ENCODE assay signal across 10 cellular contexts in the genomic region with DNA sequence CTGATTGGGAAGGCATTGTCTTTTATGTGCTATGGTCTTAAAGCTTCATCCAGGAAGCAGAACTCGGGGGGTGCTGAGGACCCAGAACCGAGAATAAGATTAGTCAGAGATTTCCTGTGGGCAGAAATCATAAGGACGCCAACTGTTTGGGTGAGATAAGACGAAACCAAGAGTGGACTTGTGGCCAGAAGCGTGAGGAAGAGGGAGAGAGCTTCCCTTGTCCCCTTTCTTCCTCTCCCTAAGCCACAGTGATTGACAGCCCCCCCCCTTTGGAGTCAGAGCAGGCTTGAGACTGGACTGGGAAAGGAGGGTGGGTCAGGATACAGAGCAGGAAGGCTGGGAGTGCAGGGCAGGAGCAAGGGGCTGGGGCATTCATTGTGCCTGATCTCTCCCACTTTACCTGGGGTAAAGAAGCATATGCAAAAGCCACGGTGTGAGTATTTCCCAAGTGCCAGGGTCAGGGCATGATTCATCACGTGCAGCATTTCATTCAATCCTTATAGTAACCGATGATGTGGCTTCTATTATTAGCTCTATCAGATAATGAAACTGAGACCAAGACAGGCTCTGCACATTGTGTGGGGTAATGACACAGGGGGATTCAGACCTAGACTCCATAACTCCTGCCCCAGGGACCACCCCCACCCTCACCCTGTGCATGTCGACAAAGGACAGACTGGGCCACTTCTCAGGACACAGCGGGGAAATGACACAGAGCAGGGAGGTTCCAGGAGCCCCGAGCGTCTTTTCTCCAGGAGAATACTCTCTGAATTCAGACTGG. TPM values are rescaled to one million over a fixed set of nuclear protein-coding genes. Genes with fewer than 3 reads are reported as not detected.
DNase-seq lines count a peak whose midpoint lies in the region; ATAC-seq and TF ChIP-seq lines count a peak whose summit lies in the region.
"Had no signal": no experiment of that assay in that cellular context is flagged by ENCODE, and none has a peak within 500 bp of the region (broad histone marks: within the 10 kb centered on the region; RNA-seq: fewer than 3 reads in every experiment).

No MANE protein-coding gene starts in this region.

- H3K27ac ChIP-seq in left ventricle myocardium inferior (replicated peaks) = no peak overlapping the region
- H3K27ac ChIP-seq: vagina had no signal

- H3K36me3 ChIP-seq in left ventricle myocardium inferior = no peaks in the 10 kb centered on the region
- H3K36me3 ChIP-seq: vagina had no signal

- peaks cover 53% of the 10 kb centered on the region for H3K4me1 Mint-ChIP-seq in stimulated activated effector memory CD8-positive, alpha-beta T cell treated with anti-CD3 and anti-CD28 coated beads, Interleukin-12 subunit alpha, Interleukin-12 subunit beta, amount 100 ng/mL, for 72 hours

- H3K9me3 ChIP-seq in left ventricle myocardium inferior (replicated peaks) = no peaks in the 10 kb centered on the region
- H3K9me3 ChIP-seq: vagina had no signal

- H3K27ac Mint-ChIP-seq in stimulated activated effector memory CD8-positive, alpha-beta T cell treated with anti-CD3 and anti-CD28 coated beads, Interleukin-12 subunit alpha, Interleukin-12 subunit beta, amount 100 ng/mL, for 72 hours = peak overlapping the region; percentile 84

- no peaks in the 10 kb centered on the region for H3K9me3 Mint-ChIP-seq in stimulated activated effector memory CD8-positive, alpha-beta T cell treated with anti-CD3 and anti-CD28 coated beads, Interleukin-12 subunit alpha, Interleukin-12 subunit beta, amount 100 ng/mL, for 72 hours

- H3K4me3 ChIP-seq in left ventricle myocardium inferior = no peak overlapping the region
- H3K4me3 ChIP-seq: vagina had no signal

- H3K36me3 Mint-ChIP-seq in stimulated activated effector memory CD8-positive, alpha-beta T cell treated with anti-CD3 and anti-CD28 coated beads, Interleukin-12 subunit alpha, Interleukin-12 subunit beta, amount 100 ng/mL, for 72 hours = no peaks in the 10 kb centered on the region

- peak; percentile 41 for ATAC-seq in Right ventricle myocardium superior (ENCODE audit: poor library complexity)
- peak; percentile 70 for ATAC-seq in stimulated activated effector memory CD8-positive, alpha-beta T cell treated with anti-CD3 and anti-CD28 coated beads, Interleukin-12 subunit alpha, Interleukin-12 subunit beta, amount 100 ng/mL, for 72 hours

- DNase-seq in Right ventricle myocardium superior (no peak), left ventricle myocardium inferior (no peak), M059J (ENCODE audit: low read depth) (peak; percentile 78), ecto neural progenitor cell (ENCODE audit: low spot score) (peak; percentile 29), glomerular visceral epithelial cell (ENCODE audit: extremely low spot score) (no peak), T1000 (lab: John Stamatoyannopoulos, UW) (no peak)
- DNase-seq in stimulated activated effector memory CD8-positive, alpha-beta T cell treated with anti-CD3 and anti-CD28 coated beads, Interleukin-12 subunit alpha, Interleukin-12 subunit beta, amount 100 ng/mL, for 72 hours (ENCODE audit: low spot score in 2 of 2) = no peak
- no peak for DNase-seq in activated CD4-positive, alpha-beta T cell treated with anti-CD3 and anti-CD28 coated beads for 4 hours

- H3K4me3 Mint-ChIP-seq in stimulated activated effector memory CD8-positive, alpha-beta T cell treated with anti-CD3 and anti-CD28 coated beads, Interleukin-12 subunit alpha, Interleukin-12 subunit beta, amount 100 ng/mL, for 72 hours = peak overlapping the region; percentile 58

- intact Hi-C loops in Right ventricle myocardium superior (cut with DNase I) (no loop called here), left ventricle myocardium inferior (cut with micrococcal nuclease) (no loop called here)

- no peak for TF ChIP-seq CTCF in left ventricle myocardium inferior (IDR thresholded peaks at IDR 0.05; ENCODE audit: borderline replicate concordance)

- H3K27me3 ChIP-seq in left ventricle myocardium inferior (ENCODE audit: low read depth) = peaks cover 11% of the 10 kb centered on the region
- H3K27me3 ChIP-seq: vagina had no signal

- peaks cover 12% of the 10 kb centered on the region for H3K4me1 ChIP-seq in left ventricle myocardium inferior
- H3K4me1 ChIP-seq: vagina had no signal

RNA-seq across cellular contexts. Expression of a gene that starts 3.0 kb away (rescaled TPM):
- total RNA-seq in Right ventricle myocardium superior = 0.51 TPM
- 0.33 TPM for total RNA-seq in left ventricle myocardium inferior
- total RNA-seq in M059J (2014; rRNA removed; shearing (Covaris generic)) = 0.05 TPM in 1 of 2 replicates, not detected in the other

RNA-seq across cellular contexts. Expression of a gene that starts 49.4 kb away (rescaled TPM):
- total RNA-seq in Right ventricle myocardium superior = 2.6 TPM
- total RNA-seq in left ventricle myocardium inferior = 2.2 TPM
- total RNA-seq in M059J (2014; rRNA removed; shearing (Covaris generic)) = 6.4 and 14.7 TPM in 2 replicates

RNA-seq across cellular contexts. Expression of a gene that starts 56.6 kb away (rescaled TPM):
- total RNA-seq in Right ventricle myocardium superior (not detected), left ventricle myocardium inferior (not detected)
- total RNA-seq in M059J (2014; rRNA removed; shearing (Covaris generic)) = not detected in 2 replicates
- total RNA-seq: kidney epithelial cell, vagina had no signal

Comparison
In these comparisons a context has a peak if more than half of its experiments do, and no peak if none do; other contexts are left out.
1. DNase-seq: peak in M059J (single experiment) and ecto neural progenitor cell (single experiment); none in Right ventricle myocardium superior (single experiment), left ventricle myocardium inferior (single experiment), stimulated activated effector memory CD8-positive, alpha-beta T cell treated with anti-CD3 and anti-CD28 coated beads, Interleukin-12 subunit alpha, Interleukin-12 subunit beta, amount 100 ng/mL, for 72 hours (0 of 2), glomerular visceral epithelial cell (single experiment), T1000 (single experiment) and activated CD4-positive, alpha-beta T cell treated with anti-CD3 and anti-CD28 coated beads for 4 hours (0 of 2).